In genomic region chr11:67071420-67072284, GRCh38 we compare ENCODE assay signal across 8 cellular contexts. TPM values are rescaled to one million over a fixed set of nuclear protein-coding genes. Genes with fewer than 3 reads are reported as not detected.
DNase-seq lines count a peak whose midpoint lies in the region; ATAC-seq and TF ChIP-seq lines count a peak whose summit lies in the region.

No MANE protein-coding gene starts in this region.

- H3K27ac ChIP-seq in 22Rv1 (no peak overlapping the region), RWPE2 (ENCODE audit: poor library complexity, severe bottlenecking) (no peak overlapping the region), transverse colon (no peak overlapping the region)

- intact Hi-C loops in transverse colon (cut with DNase I; ENCODE audit: low total_unique reads) = no loop called here

- ATAC-seq in GM21367 (IDR thresholded peaks at IDR 0.05; ENCODE audit: unreplicated experiment) = peak; percentile 49
- ATAC-seq in RWPE2 (ENCODE audit: low read depth) = no peak; the same call in 2 of the 3 replicates
- ATAC-seq in GM21717 (IDR thresholded peaks at IDR 0.05; ENCODE audit: unreplicated experiment) = no peak

- H3K4me3 ChIP-seq in RWPE2 (ENCODE audit: severe bottlenecking) (no peak overlapping the region), transverse colon (peak overlapping the region in 3 of 4 donors; percentile 10 to 45 (median 29))

- no peak for TF ChIP-seq EP300 in transverse colon (IDR thresholded peaks at IDR 0.05; ENCODE audit: low read depth)

- WGBS in transverse colon (ENCODE audit: low coverage in 1 of 2), 2 donors = 20 to 44% methylated on average over 1 to 53 of the region's 53 CpGs

- H3K27me3 ChIP-seq in RWPE2 (ENCODE audit: insufficient read depth, poor library complexity, severe bottlenecking) (no peaks in the 10 kb centered on the region), transverse colon (no peaks in the 10 kb centered on the region)

- DNase-seq in RWPE2 (ENCODE audit: low spot score) (no peak), globus pallidus (ENCODE audit: low spot score) (peak; percentile 55), pons (ENCODE audit: low spot score) (peak; percentile 42), transverse colon (peak; percentile 85)
- DNase-seq in activated gamma-delta T cell treated with anti-CD3 and anti-CD28 coated beads, Interleukin-2, amount 50 U/mL, for 16 hours (ENCODE audit: low read depth) = peak; percentile 57

- no peaks in the 10 kb centered on the region for H3K4me1 ChIP-seq in RWPE2 (ENCODE audit: insufficient read depth, poor library complexity, severe bottlenecking)
- H3K4me1 ChIP-seq in transverse colon = peaks cover 0 to 7% (median 3%) of the 10 kb centered on the region in 4 donors

- no peaks in the 10 kb centered on the region for H3K9me3 ChIP-seq in RWPE2 (ENCODE audit: severe bottlenecking)
- H3K9me3 ChIP-seq in transverse colon = no peaks in the 10 kb centered on the region

- peak; percentile 97 for TF ChIP-seq CTCF in 22Rv1 (IDR thresholded peaks at IDR 0.05)
- TF ChIP-seq CTCF in RWPE2 (IDR thresholded peaks at IDR 0.05; ENCODE audit: poor library complexity, severe bottlenecking) = peak; percentile 48
- peak; percentile 82 to 92 (median 86) for TF ChIP-seq CTCF in transverse colon (IDR thresholded peaks at IDR 0.05)

- in situ Hi-C loops in transverse colon (cut with MboI; ENCODE audit: low pct_ligation_motif_present in 1 of 4, low pct_unique_long_range_greater_than_20kb in 1 of 4, low sequenced_read_pairs in 3 of 4) = no loop called here

- no peak for TF ChIP-seq POLR2A in transverse colon (IDR thresholded peaks at IDR 0.05)

- peaks cover 48% of the 10 kb centered on the region for H3K36me3 ChIP-seq in RWPE2 (ENCODE audit: low read depth)
- H3K36me3 ChIP-seq in transverse colon = no peaks in the 10 kb centered on the region

RNA-seq across cellular contexts. Expression of gene RHOD, which starts 15.0 kb away (rescaled TPM):
- 10 to 100 TPM in 1 of 4 donors, 1 to 10 TPM in 3; 1.2 to 54.6 (median 5.8) TPM for total RNA-seq in transverse colon

RNA-seq across cellular contexts. Expression of gene KDM2A, which starts 47.4 kb away (rescaled TPM):
- 100 to 1,000 TPM in 1 of 4 donors, 10 to 100 TPM in 3; 65.3 to 137 (median 81.2) TPM for total RNA-seq in transverse colon

RNA-seq across cellular contexts. Expression of gene SYT12, which starts 48.7 kb away (rescaled TPM):
- not detected for total RNA-seq in transverse colon
